9 cellular contexts compared by ENCODE assay signal in genomic region chr17:74361613-74362391, GRCh38. TPM values are rescaled to one million over a fixed set of nuclear protein-coding genes. Genes with fewer than 3 reads are reported as not detected.
DNase-seq lines count a peak whose midpoint lies in the region; ATAC-seq, FAIRE-seq and TF ChIP-seq lines count a peak whose summit lies in the region.
"Had no signal": no experiment of that assay in that cellular context is flagged by ENCODE, and none has a peak within 500 bp of the region (broad histone marks: within the 10 kb centered on the region; RNA-seq: fewer than 3 reads in every experiment).

Gene BTBD17 (minus strand): TSS chr17:74361868. CDS start chr17:74361819, 49 bp downstream.

- H3K27me3 ChIP-seq in AG04450 (ENCODE audit: control insufficient read depth, insufficient read depth, low read length) (peaks cover 17% of the 10 kb centered on the region), Peyer's patch (peaks cover 0 to 13% of the 10 kb centered on the region in 2 donors), mammary epithelial cell (ENCODE audit: insufficient read depth, low read length) (peaks cover 9% of the 10 kb centered on the region)

- 14% methylated on average over 17 of the region's 23 CpGs for WGBS in mammary epithelial cell (ENCODE audit: low coverage, missing lambda C conversion rate)

- H4K20me1 ChIP-seq in mammary epithelial cell (ENCODE audit: insufficient read depth, low read length) = peaks cover 2% of the 10 kb centered on the region

- H3K36me3 ChIP-seq in Peyer's patch = no peaks in the 10 kb centered on the region
- H3K36me3 ChIP-seq in mammary epithelial cell (ENCODE audit: insufficient read depth, low read length) = no peaks in the 10 kb centered on the region

- in situ Hi-C loops in mammary epithelial cell (cut with MboI; ENCODE audit: low sequenced_read_pairs in 2 of 2) = no loop called here

- POLR2A ChIA-PET in AG04450 (lab: Yijun Ruan, JAX) = no interaction called here

- H3K9me3 ChIP-seq in AG04450 (ENCODE audit: control insufficient read depth, insufficient read depth, low read length) (no peaks in the 10 kb centered on the region), Peyer's patch (no peaks in the 10 kb centered on the region), mammary epithelial cell (replicated peaks; ENCODE audit: insufficient read depth, low read length) (no peaks in the 10 kb centered on the region)

- peak; percentile 75 for ATAC-seq in stimulated activated naive CD8-positive, alpha-beta T cell treated with anti-CD3 and anti-CD28 coated beads, Interleukin-15, amount 100 ng/mL, for 72 hours
- ATAC-seq in HG03442 (IDR thresholded peaks at IDR 0.05; ENCODE audit: unreplicated experiment) = no peak

- no peak within 1 kb of the TSS for H3K4me3 ChIP-seq in AG04450 (ENCODE audit: low read depth, low read length)
- H3K4me3 ChIP-seq in Peyer's patch = no peak within 1 kb of the TSS
- no peak within 1 kb of the TSS for H3K4me3 ChIP-seq in mammary epithelial cell (replicated peaks in 1 of 3; ENCODE audit: insufficient read depth in 1 of 3, low read depth in 2 of 3, low read length in 3 of 3)

- CTCF ChIA-PET in AG04450 (lab: Charles Lee) = no interaction called here
- CTCF ChIA-PET in mammary epithelial cell (lab: Charles Lee; ENCODE audit: low non-redundant PET) = interaction anchor here (0.6 kb wide), 1 partner anchor 80 kb away, joined by 3 read pairs; no protein-coding TSS in a partner anchor

- H3K9ac ChIP-seq in mammary epithelial cell (ENCODE audit: insufficient read depth, low read length) = no peak within 1 kb of the TSS

- peak; percentile 30 for TF ChIP-seq CTCF in AG04450 (IDR thresholded peaks at IDR 0.05; ENCODE audit: low read depth, low read length)
- TF ChIP-seq CTCF in Peyer's patch (IDR thresholded peaks at IDR 0.05) = peak in 4 of 6 experiments; percentile 57 to 60 (median 60)
- peak; percentile 45 to 72 for TF ChIP-seq CTCF in mammary epithelial cell (conservative IDR thresholded peaks at IDR 0.05 in 1 of 2, IDR thresholded peaks at IDR 0.05 in 1 of 2; ENCODE audit: extremely low read depth in 1 of 2, insufficient read depth in 1 of 2, low read depth in 1 of 2, low read length in 2 of 2)

- DNase-seq in AG04450 (ENCODE audit: low read depth, low spot score) (no peak), H54 (ENCODE audit: insufficient read length, low spot score) (peak; percentile 72), Peyer's patch (peak; percentile 18 to 75 (median 66)), mammary epithelial cell (peak; percentile 20), kidney tubule cell (ENCODE audit: low spot score) (peak; percentile 46), dedifferentiated amniotic fluid mesenchymal stem cell (ENCODE audit: extremely low spot score) (no peak)
- DNase-seq in stimulated activated naive CD8-positive, alpha-beta T cell treated with anti-CD3 and anti-CD28 coated beads, Interleukin-15, amount 100 ng/mL, for 72 hours = peak; percentile 36 to 49

- H2AFZ ChIP-seq in mammary epithelial cell (ENCODE audit: low read depth, low read length) = no peak within 1 kb of the TSS

- FAIRE-seq in H54 (lab: Jason Lieb, UNC) = no peak

- intact Hi-C loops in mammary epithelial cell (cut with micrococcal nuclease) = loop anchor here (1.0 kb wide), 1 partner anchor 61 kb away; no protein-coding TSS in a partner anchor

- H3K4me2 ChIP-seq in mammary epithelial cell (ENCODE audit: insufficient read depth, low read depth, low read length) = no peak within 1 kb of the TSS

- TF ChIP-seq POLR2A in H54 (IDR thresholded peaks at IDR 0.05; ENCODE audit: low read depth, low read length) = no peak
- TF ChIP-seq POLR2A in Peyer's patch (IDR thresholded peaks at IDR 0.05) = no peak

- no peaks in the 10 kb centered on the region for H3K9me3 Mint-ChIP-seq in stimulated activated naive CD8-positive, alpha-beta T cell treated with anti-CD3 and anti-CD28 coated beads, Interleukin-15, amount 100 ng/mL, for 72 hours

- peaks cover 0 to 8% (median 4%) of the 10 kb centered on the region in 4 donors for H3K4me1 ChIP-seq in Peyer's patch
- no peaks in the 10 kb centered on the region for H3K4me1 ChIP-seq in mammary epithelial cell (ENCODE audit: insufficient read depth, low read length)

- dilution Hi-C loops in mammary epithelial cell (cut with HindIII; ENCODE audit: low sequenced_read_pairs) = no loop called here

- peaks cover 14% of the 10 kb centered on the region for H3K4me1 Mint-ChIP-seq in stimulated activated naive CD8-positive, alpha-beta T cell treated with anti-CD3 and anti-CD28 coated beads, Interleukin-15, amount 100 ng/mL, for 72 hours

- no peak within 1 kb of the TSS for H3K4me3 Mint-ChIP-seq in stimulated activated naive CD8-positive, alpha-beta T cell treated with anti-CD3 and anti-CD28 coated beads, Interleukin-15, amount 100 ng/mL, for 72 hours

- no peak within 1 kb of the TSS for H3K27ac Mint-ChIP-seq in stimulated activated naive CD8-positive, alpha-beta T cell treated with anti-CD3 and anti-CD28 coated beads, Interleukin-15, amount 100 ng/mL, for 72 hours

- H3K79me2 ChIP-seq in mammary epithelial cell (ENCODE audit: insufficient read depth, low read length) = no peaks in the 10 kb centered on the region

- no TSS peak for BruUV-seq in mammary epithelial cell (replicated peaks; lab: Mats Ljungman, UMichigan)

- H3K27me3 Mint-ChIP-seq in stimulated activated naive CD8-positive, alpha-beta T cell treated with anti-CD3 and anti-CD28 coated beads, Interleukin-15, amount 100 ng/mL, for 72 hours = peaks cover 58% of the 10 kb centered on the region

- H3K27ac ChIP-seq in AG04450 (ENCODE audit: low read depth, low read length) = no peak within 1 kb of the TSS
- H3K27ac ChIP-seq in Peyer's patch = no peak within 1 kb of the TSS
- H3K27ac ChIP-seq in mammary epithelial cell (ENCODE audit: insufficient read depth, low read depth, low read length) = no peak within 1 kb of the TSS

RNA-seq across cellular contexts. Expression of gene BTBD17, which starts in this region (rescaled TPM):
- polyA plus RNA-seq in AG04450 (2011; rRNA removed) (not detected in 2 replicates), mammary epithelial cell (not detected)
- not detected in 2 replicates for polyA minus RNA-seq in AG04450 (2011; rRNA and poly(A)+ RNA removed)
- total RNA-seq in Peyer's patch (not detected), mammary epithelial cell (not detected)
- polyA minus RNA-seq in mammary epithelial cell = not detected
- total RNA-seq: urinary bladder had no signal
- polyA plus RNA-seq: urinary bladder had no signal

Comparison
In these comparisons a context has a peak if more than half of its experiments do, and no peak if none do; other contexts are left out.
1. Peak in DNase-seq in Peyer's patch; RNA of the gene not detected or under 1 TPM.
2. Peak in DNase-seq in mammary epithelial cell; RNA of the gene not detected or under 1 TPM.
3. DNase-seq: peak in H54 (single experiment), kidney tubule cell (single experiment) and stimulated activated naive CD8-positive, alpha-beta T cell treated with anti-CD3 and anti-CD28 coated beads, Interleukin-15, amount 100 ng/mL, for 72 hours (2 of 2); none in AG04450 (single experiment) and dedifferentiated amniotic fluid mesenchymal stem cell (single experiment).
4. Peak in every context shown above with its lines, with median percentiles within 50 percentile points of each other: CTCF ChIP-seq.